ENCODE assay signal across 7 cellular contexts in the genomic region with DNA sequence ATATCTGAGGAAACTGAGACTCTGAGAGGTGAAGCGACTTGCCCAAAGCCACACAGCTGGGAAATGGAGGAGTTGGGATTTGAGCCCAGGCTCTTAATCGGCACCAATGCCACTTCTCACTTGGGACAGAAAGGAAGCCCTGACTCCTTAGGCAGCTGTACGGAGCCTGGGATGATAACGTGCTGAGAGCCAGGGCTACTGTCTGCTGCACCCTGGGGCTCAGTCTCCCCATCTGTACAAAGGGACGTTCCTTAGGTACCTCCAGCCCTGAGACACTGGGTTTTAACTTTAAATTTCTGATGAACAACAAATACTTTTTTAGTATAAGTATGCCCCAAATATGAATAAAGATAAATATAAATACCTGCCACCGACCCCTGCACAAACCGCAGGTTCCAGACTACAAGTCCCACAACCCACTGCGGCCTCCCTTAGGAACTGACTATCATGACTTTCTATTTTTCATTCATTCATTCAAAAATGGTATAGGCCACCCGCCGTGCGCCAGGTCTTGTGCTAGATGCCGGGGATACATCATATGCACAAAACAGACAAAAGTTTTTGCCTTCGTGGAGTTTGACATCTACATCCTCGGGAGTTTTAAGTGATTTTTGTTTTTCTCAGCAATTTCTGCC. TPM values are rescaled to one million over a fixed set of nuclear protein-coding genes. Genes with fewer than 3 reads are reported as not detected.
DNase-seq lines count a peak whose midpoint lies in the region; ATAC-seq and TF ChIP-seq lines count a peak whose summit lies in the region.

No MANE protein-coding gene starts in this region.

- H3K36me3 Mint-ChIP-seq in activated CD4-positive, alpha-beta memory T cell treated with anti-CD3 and anti-CD28 coated beads for 36 hours, result peaks cover 20% of the 10 kb centered on the region
- no peaks in the 10 kb centered on the region for H3K36me3 Mint-ChIP-seq in natural killer cell treated with Interleukin-12 subunit alpha and Interleukin-12 subunit beta and Interleukin-15 and Interleukin-18, amount 100 ng/mL, for 72 hours

- peak overlapping the region; percentile 81 to 86 (median 83) for H3K27ac ChIP-seq in transverse colon

- H3K4me1 Mint-ChIP-seq in activated CD4-positive, alpha-beta memory T cell treated with anti-CD3 and anti-CD28 coated beads for 36 hours (ENCODE audit: low read depth), result peaks cover 56% of the 10 kb centered on the region
- H3K4me1 Mint-ChIP-seq in natural killer cell treated with Interleukin-12 subunit alpha and Interleukin-12 subunit beta and Interleukin-15 and Interleukin-18, amount 100 ng/mL, for 72 hours (ENCODE audit: low read depth in 2 of 2), result peaks cover 46 to 49% of the 10 kb centered on the region in 2 donors

- H3K36me3 ChIP-seq in transverse colon, result no peaks in the 10 kb centered on the region

- peak overlapping the region; percentile 97 for H3K4me3 Mint-ChIP-seq in activated CD4-positive, alpha-beta memory T cell treated with anti-CD3 and anti-CD28 coated beads for 36 hours
- H3K4me3 Mint-ChIP-seq in natural killer cell treated with Interleukin-12 subunit alpha and Interleukin-12 subunit beta and Interleukin-15 and Interleukin-18, amount 100 ng/mL, for 72 hours, result peak overlapping the region; percentile 93

- DNase-seq in NCI-H226 (peak; percentile 57), epithelial cell of proximal tubule (ENCODE audit: low read depth) (no peak), transverse colon (peak; percentile 73)
- peak; percentile 79 for DNase-seq in activated CD4-positive, alpha-beta memory T cell treated with anti-CD3 and anti-CD28 coated beads for 36 hours
- no peak for DNase-seq in natural killer cell treated with Interleukin-12 subunit alpha and Interleukin-12 subunit beta and Interleukin-15 and Interleukin-18, amount 100 ng/mL, for 72 hours (ENCODE audit: low spot score)

- no peak for TF ChIP-seq CTCF in epithelial cell of proximal tubule (conservative IDR thresholded peaks at IDR 0.05; ENCODE audit: low read depth, low read length)
- no peak for TF ChIP-seq CTCF in transverse colon (IDR thresholded peaks at IDR 0.05)

- TF ChIP-seq EP300 in transverse colon (IDR thresholded peaks at IDR 0.05; ENCODE audit: low read depth), result no peak

- ATAC-seq in GM18498 (IDR thresholded peaks at IDR 0.05; ENCODE audit: unreplicated experiment) (peak; percentile 34), HG02943 (IDR thresholded peaks at IDR 0.05; ENCODE audit: low read depth, unreplicated experiment) (peak; percentile 16)
- ATAC-seq in natural killer cell treated with Interleukin-12 subunit alpha and Interleukin-12 subunit beta and Interleukin-15 and Interleukin-18, amount 100 ng/mL, for 72 hours, result peak; percentile 29 to 34

- H3K27me3 ChIP-seq in transverse colon, result no peaks in the 10 kb centered on the region

- POLR2A ChIA-PET in activated CD4-positive, alpha-beta memory T cell treated with anti-CD3 and anti-CD28 coated beads for 36 hours (lab: Charles Lee), result no interaction called here

- in situ Hi-C loops in transverse colon (cut with MboI; ENCODE audit: low pct_ligation_motif_present in 1 of 4, low pct_unique_long_range_greater_than_20kb in 1 of 4, low sequenced_read_pairs in 3 of 4), result no loop called here

- 0 to 17% methylated on average over 9 to 14 of the region's 14 CpGs for WGBS in transverse colon (ENCODE audit: low coverage in 1 of 2), 2 donors

- no peak for TF ChIP-seq POLR2A in transverse colon (IDR thresholded peaks at IDR 0.05)

- no peaks in the 10 kb centered on the region for H3K9me3 Mint-ChIP-seq in activated CD4-positive, alpha-beta memory T cell treated with anti-CD3 and anti-CD28 coated beads for 36 hours
- H3K9me3 Mint-ChIP-seq in natural killer cell treated with Interleukin-12 subunit alpha and Interleukin-12 subunit beta and Interleukin-15 and Interleukin-18, amount 100 ng/mL, for 72 hours, result no peaks in the 10 kb centered on the region

- peak overlapping the region; percentile 94 for H3K4me3 ChIP-seq in epithelial cell of proximal tubule (ENCODE audit: low read depth, low read length)
- H3K4me3 ChIP-seq in transverse colon, result peak overlapping the region in 3 of 4 donors; percentile 77 to 97 (median 96)

- no peaks in the 10 kb centered on the region for H3K9me3 ChIP-seq in transverse colon

- H3K4me1 ChIP-seq in transverse colon, result peaks cover 24 to 43% (median 40%) of the 10 kb centered on the region in 4 donors

- CTCF ChIA-PET in activated CD4-positive, alpha-beta memory T cell treated with anti-CD3 and anti-CD28 coated beads for 36 hours (lab: Charles Lee), result interaction anchor here (0.5 to 1.7 kb wide), 5 partner anchors 23 to 120 kb away, joined by 3 to 5 read pairs (median 3); no protein-coding TSS in a partner anchor

- no peaks in the 10 kb centered on the region for H3K27me3 Mint-ChIP-seq in activated CD4-positive, alpha-beta memory T cell treated with anti-CD3 and anti-CD28 coated beads for 36 hours
- H3K27me3 Mint-ChIP-seq in natural killer cell treated with Interleukin-12 subunit alpha and Interleukin-12 subunit beta and Interleukin-15 and Interleukin-18, amount 100 ng/mL, for 72 hours, result no peaks in the 10 kb centered on the region

- peak overlapping the region; percentile 99 for H3K27ac Mint-ChIP-seq in activated CD4-positive, alpha-beta memory T cell treated with anti-CD3 and anti-CD28 coated beads for 36 hours
- peak overlapping the region; percentile 97 for H3K27ac Mint-ChIP-seq in natural killer cell treated with Interleukin-12 subunit alpha and Interleukin-12 subunit beta and Interleukin-15 and Interleukin-18, amount 100 ng/mL, for 72 hours

- intact Hi-C loops in activated CD4-positive, alpha-beta memory T cell treated with anti-CD3 and anti-CD28 coated beads for 36 hours (cut with micrococcal nuclease), result loop anchor here (1.0 to 2.0 kb wide), 3 partner anchors 30 to 402 kb away; a partner anchor contains a TSS
- intact Hi-C loops in transverse colon (cut with DNase I; ENCODE audit: low total_unique reads), result no loop called here

RNA-seq across cellular contexts. Expression of a gene that starts 0.8 kb away (rescaled TPM):
- 10 to 100 TPM; 47.0 to 50.9 TPM for total RNA-seq in activated CD4-positive, alpha-beta memory T cell treated with anti-CD3 and anti-CD28 coated beads for 36 hours
- total RNA-seq in epithelial cell of proximal tubule (59.7 and 116 TPM in 2 replicates), transverse colon (100 to 1,000 TPM in 2 of 4 donors, 10 to 100 TPM in 2; 65.4 to 142 (median 102) TPM)
- 100 to 1,000 TPM in 1 of 2 donors, 10 to 100 TPM in 1; 84.4 to 196 TPM for total RNA-seq in natural killer cell treated with Interleukin-12 subunit alpha and Interleukin-12 subunit beta and Interleukin-15 and Interleukin-18, amount 100 ng/mL, for 72 hours

RNA-seq across cellular contexts. Expression of a gene that starts 6.4 kb away (rescaled TPM):
- 10 to 100 TPM; 32.7 to 34.0 TPM for total RNA-seq in activated CD4-positive, alpha-beta memory T cell treated with anti-CD3 and anti-CD28 coated beads for 36 hours
- not detected in 2 replicates for total RNA-seq in epithelial cell of proximal tubule
- 10 to 100 TPM; 33.5 to 47.0 TPM for total RNA-seq in natural killer cell treated with Interleukin-12 subunit alpha and Interleukin-12 subunit beta and Interleukin-15 and Interleukin-18, amount 100 ng/mL, for 72 hours
- 10 to 100 TPM in 1 of 4 donors, 1 to 10 TPM in 1, under 1 TPM in 1, not detected in 1; 0.68 to 14.6 (median 6.0) TPM for total RNA-seq in transverse colon

RNA-seq across cellular contexts. Expression of a gene that starts 39.5 kb away (rescaled TPM):
- total RNA-seq in activated CD4-positive, alpha-beta memory T cell treated with anti-CD3 and anti-CD28 coated beads for 36 hours, result under 1 TPM in 1 of 2 experiments, not detected in 1; 0.14 TPM
- total RNA-seq in epithelial cell of proximal tubule, result not detected in 2 replicates
- total RNA-seq in natural killer cell treated with Interleukin-12 subunit alpha and Interleukin-12 subunit beta and Interleukin-15 and Interleukin-18, amount 100 ng/mL, for 72 hours, result under 1 TPM in 1 of 2 donors, not detected in 1; 0.59 TPM
- under 1 TPM in 2 of 4 donors, not detected in 2; 0.27 to 0.48 TPM for total RNA-seq in transverse colon

RNA-seq across cellular contexts. Expression of a gene that starts 49.1 kb away (rescaled TPM):
- total RNA-seq in activated CD4-positive, alpha-beta memory T cell treated with anti-CD3 and anti-CD28 coated beads for 36 hours, result 10 to 100 TPM; 78.4 to 79.5 TPM
- 1.2 TPM in 2 replicates for total RNA-seq in epithelial cell of proximal tubule
- 10 to 100 TPM; 22.2 to 33.3 TPM for total RNA-seq in natural killer cell treated with Interleukin-12 subunit alpha and Interleukin-12 subunit beta and Interleukin-15 and Interleukin-18, amount 100 ng/mL, for 72 hours
- total RNA-seq in transverse colon, result 1 to 10 TPM in 2 of 4 donors, not detected in 2; 1.9 to 2.2 TPM

Comparison
In these comparisons a context has a peak if more than half of its experiments do, and no peak if none do; other contexts are left out.
1. DNase-seq: peak in NCI-H226 (single experiment), activated CD4-positive, alpha-beta memory T cell treated with anti-CD3 and anti-CD28 coated beads for 36 hours (single experiment) and transverse colon (single experiment); none in epithelial cell of proximal tubule (single experiment) and natural killer cell treated with Interleukin-12 subunit alpha and Interleukin-12 subunit beta and Interleukin-15 and Interleukin-18, amount 100 ng/mL, for 72 hours (single experiment).
2. Peak in every context shown above with its lines, with median percentiles within 50 percentile points of each other: ATAC-seq.